Comparison of ENCODE assay signal across 12 cellular contexts in the genomic region with DNA sequence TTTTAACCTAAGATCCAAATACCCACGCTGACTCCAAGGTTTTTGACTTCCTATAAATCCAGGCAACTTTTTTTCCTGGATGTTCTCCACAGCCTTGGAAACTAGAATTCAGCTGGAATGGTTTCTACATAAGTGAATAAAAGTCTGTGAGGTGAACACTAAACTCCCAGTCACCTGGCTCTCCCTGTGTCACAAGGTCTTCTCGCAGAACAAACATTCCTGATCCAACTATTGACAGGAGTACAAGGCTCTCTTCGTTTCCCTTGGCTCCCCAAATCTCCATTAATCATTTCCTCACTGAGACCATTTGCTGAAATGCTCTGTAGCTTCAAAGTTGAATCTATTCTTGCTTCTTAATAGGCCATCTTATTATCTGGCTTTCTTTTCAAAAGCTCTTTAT.
"Had no signal": no experiment of that assay in that cellular context is flagged by ENCODE, and none has a peak within 500 bp of the region (broad histone marks: within the 10 kb centered on the region; RNA-seq: fewer than 3 reads in every experiment).

No MANE protein-coding gene starts in this region.

- H3K27ac Mint-ChIP-seq: activated B cell treated with CpG ODN at 0.5 μM for 24 hours; activated CD4-positive, alpha-beta memory T cell treated with anti-CD3 and anti-CD28 coated beads for 36 hours; activated naive CD4-positive, alpha-beta T cell treated with anti-CD3 and anti-CD28 coated beads, Interleukin-2, amount 10 ng/mL, durations not matched to agents 7 days and 5 days; activated naive CD8-positive, alpha-beta T cell treated with anti-CD3 and anti-CD28 coated beads for 36 hours; activated T-helper 1 cell treated with anti-CD3 and anti-CD28 coated beads, Interleukin-12 subunit alpha, Interleukin-12 subunit beta, Interleukin-2, Interleukin-4 antibody, amounts not matched to agents 30 ng/mL and 10 ng/mL and 1 ng/mL, durations not matched to agents 14 hours and 24 hours and 36 hours had no signal

- H3K9me3 Mint-ChIP-seq: activated B cell treated with CpG ODN at 0.5 μM for 24 hours; activated CD4-positive, alpha-beta memory T cell treated with anti-CD3 and anti-CD28 coated beads for 36 hours; activated naive CD8-positive, alpha-beta T cell treated with anti-CD3 and anti-CD28 coated beads for 36 hours; activated T-cell treated with anti-CD3 and anti-CD28 coated beads, Interleukin-2, amount 50 U/mL, for 4 hours; activated T-helper 1 cell treated with anti-CD3 and anti-CD28 coated beads, Interleukin-12 subunit alpha, Interleukin-12 subunit beta, Interleukin-2, Interleukin-4 antibody, amounts not matched to agents 30 ng/mL and 10 ng/mL and 1 ng/mL, durations not matched to agents 14 hours and 24 hours and 36 hours had no signal

- DNase-seq: activated B cell treated with CpG ODN at 0.5 μM for 24 hours, aorta, NCI-H1436 treated with DMSO at 0.1 percent for 48 hours, NCI-H1694 treated with DMSO at 0.1 percent for 48 hours, NCI-H2029, NCI-H524 treated with DMSO at 0.1 percent for 48 hours, SIG-M5 had no signal

- H3K4me1 Mint-ChIP-seq: activated B cell treated with CpG ODN at 0.5 μM for 24 hours had no signal

- H3K4me3 Mint-ChIP-seq: activated B cell treated with CpG ODN at 0.5 μM for 24 hours; activated CD4-positive, alpha-beta memory T cell treated with anti-CD3 and anti-CD28 coated beads for 36 hours; activated naive CD4-positive, alpha-beta T cell treated with anti-CD3 and anti-CD28 coated beads, Interleukin-2, amount 10 ng/mL, durations not matched to agents 7 days and 5 days; activated naive CD8-positive, alpha-beta T cell treated with anti-CD3 and anti-CD28 coated beads for 36 hours; activated T-cell treated with anti-CD3 and anti-CD28 coated beads, Interleukin-2, amount 50 U/mL, for 4 hours; activated T-helper 1 cell treated with anti-CD3 and anti-CD28 coated beads, Interleukin-12 subunit alpha, Interleukin-12 subunit beta, Interleukin-2, Interleukin-4 antibody, amounts not matched to agents 30 ng/mL and 10 ng/mL and 1 ng/mL, durations not matched to agents 14 hours and 24 hours and 36 hours had no signal

- H3K36me3 Mint-ChIP-seq: activated CD4-positive, alpha-beta memory T cell treated with anti-CD3 and anti-CD28 coated beads for 36 hours had no signal

- H3K27me3 Mint-ChIP-seq: activated B cell treated with CpG ODN at 0.5 μM for 24 hours; activated CD4-positive, alpha-beta memory T cell treated with anti-CD3 and anti-CD28 coated beads for 36 hours; activated naive CD4-positive, alpha-beta T cell treated with anti-CD3 and anti-CD28 coated beads, Interleukin-2, amount 10 ng/mL, durations not matched to agents 7 days and 5 days; activated naive CD8-positive, alpha-beta T cell treated with anti-CD3 and anti-CD28 coated beads for 36 hours had no signal
